In genomic region chr1:941588-942383, GRCh38 we compare ENCODE assay signal across 8 cellular contexts. TPM values are rescaled to one million over a fixed set of nuclear protein-coding genes. Genes with fewer than 3 reads are reported as not detected.
DNase-seq lines count a peak whose midpoint lies in the region; ATAC-seq and TF ChIP-seq lines count a peak whose summit lies in the region.

No MANE protein-coding gene starts in this region.

- peak overlapping the region; percentile 34 for H3K4me3 ChIP-seq in cardiac muscle cell
- peak overlapping the region; percentile 62 for H3K4me3 ChIP-seq in psoas muscle

- no peaks in the 10 kb centered on the region for H3K36me3 ChIP-seq in cardiac muscle cell
- H3K36me3 ChIP-seq in psoas muscle (ENCODE audit: insufficient read depth in 1 of 2, low read depth in 1 of 2), result peaks cover 0 to 22% of the 10 kb centered on the region in 2 donors

- DNase-seq in activated CD4-positive, alpha-beta T cell treated with anti-CD3 and anti-CD28 coated beads, Interleukin-2, amount 10 ng/mL, durations not matched to agents 24 days and 14 days, result peak; percentile 74
- no peak for DNase-seq in activated CD4-positive, alpha-beta T cell treated with anti-CD3 and anti-CD28 coated beads for 4 hours
- DNase-seq in NCI-H2171 (lab: John Stamatoyannopoulos, UW) (peak; percentile 83), cardiac muscle cell (ENCODE audit: low read depth in 1 of 2, low spot score in 1 of 2) (peak; percentile 68 to 95), psoas muscle (peak in 1 of 2 donors; percentile 79), midbrain (lab: John Stamatoyannopoulos, UW) (no peak)
- peak; percentile 40 for DNase-seq in activated naive CD4-positive, alpha-beta T cell treated with anti-CD3 and anti-CD28 coated beads, Interleukin-2, amount 50 U/mL, for 16 hours

- peaks cover 7% of the 10 kb centered on the region for H3K4me1 Mint-ChIP-seq in activated CD4-positive, alpha-beta T cell treated with anti-CD3 and anti-CD28 coated beads, Interleukin-2, amount 10 ng/mL, durations not matched to agents 24 days and 14 days

- ATAC-seq in psoas muscle (peak; percentile 5 to 33 (median 10)), GM18873 (IDR thresholded peaks at IDR 0.05; ENCODE audit: low FRiP score, unreplicated experiment) (no peak)

- no peaks in the 10 kb centered on the region for H3K9me3 Mint-ChIP-seq in activated CD4-positive, alpha-beta T cell treated with anti-CD3 and anti-CD28 coated beads, Interleukin-2, amount 10 ng/mL, durations not matched to agents 24 days and 14 days

- WGBS in psoas muscle, 3 donors, result 0 to 1% (median 1%) methylated on average over 50 to 98 of the region's 98 CpGs

- H3K36me3 Mint-ChIP-seq in activated CD4-positive, alpha-beta T cell treated with anti-CD3 and anti-CD28 coated beads, Interleukin-2, amount 10 ng/mL, durations not matched to agents 24 days and 14 days (ENCODE audit: low read depth), result peaks cover 18% of the 10 kb centered on the region

- H3K9me3 ChIP-seq in cardiac muscle cell (ENCODE audit: low read depth) (no peaks in the 10 kb centered on the region), psoas muscle (no peaks in the 10 kb centered on the region)

- peak overlapping the region; percentile 74 for H3K4me3 Mint-ChIP-seq in activated CD4-positive, alpha-beta T cell treated with anti-CD3 and anti-CD28 coated beads, Interleukin-2, amount 10 ng/mL, durations not matched to agents 24 days and 14 days

- no peak overlapping the region for H3K27ac ChIP-seq in cardiac muscle cell
- H3K27ac ChIP-seq in psoas muscle, result no peak overlapping the region

- H3K4me1 ChIP-seq in cardiac muscle cell (ENCODE audit: low read depth) (peaks cover 18% of the 10 kb centered on the region), psoas muscle (peaks cover 18% of the 10 kb centered on the region)

- intact Hi-C loops in activated CD4-positive, alpha-beta T cell treated with anti-CD3 and anti-CD28 coated beads, Interleukin-2, amount 10 ng/mL, durations not matched to agents 24 days and 14 days (cut with micrococcal nuclease), result loop anchor here (2.0 kb wide), 1 partner anchor 19 kb away; the partner anchor contains the start of gene SAMD11
- intact Hi-C loops in psoas muscle (cut with DNase I), result no loop called here

- no peak overlapping the region for H3K27ac Mint-ChIP-seq in activated CD4-positive, alpha-beta T cell treated with anti-CD3 and anti-CD28 coated beads, Interleukin-2, amount 10 ng/mL, durations not matched to agents 24 days and 14 days

- H3K27me3 ChIP-seq in cardiac muscle cell (peaks cover 25% of the 10 kb centered on the region), psoas muscle (ENCODE audit: insufficient read depth in 3 of 3, low read length in 2 of 3) (peaks cover 0 to 66% (median 28%) of the 10 kb centered on the region in 3 donors)

- TF ChIP-seq CTCF in cardiac muscle cell (IDR thresholded peaks at IDR 0.05; ENCODE audit: low read depth, low read length) (no peak), psoas muscle (IDR thresholded peaks at IDR 0.05) (no peak)

- peaks cover 29% of the 10 kb centered on the region for H3K27me3 Mint-ChIP-seq in activated CD4-positive, alpha-beta T cell treated with anti-CD3 and anti-CD28 coated beads, Interleukin-2, amount 10 ng/mL, durations not matched to agents 24 days and 14 days

RNA-seq across cellular contexts. Expression of gene NOC2L, which starts 17.3 kb away (rescaled TPM):
- total RNA-seq in activated CD4-positive, alpha-beta T cell treated with anti-CD3 and anti-CD28 coated beads, Interleukin-2, amount 10 ng/mL, durations not matched to agents 24 days and 14 days, result 190 and 192 TPM in 2 replicates
- total RNA-seq in cardiac muscle cell (98.2 and 119 TPM in 2 replicates), psoas muscle (10 to 100 TPM; 61.4 to 87.0 (median 82.7) TPM)
- polyA plus RNA-seq in cardiac muscle cell (95.4 and 122 TPM in 2 replicates), psoas muscle (100 to 1,000 TPM in 1 of 3 donors, 10 to 100 TPM in 2; 78.1 to 106 (median 92.7) TPM)

RNA-seq across cellular contexts. Expression of gene SAMD11, which starts 18.1 kb away (rescaled TPM):
- total RNA-seq in activated CD4-positive, alpha-beta T cell treated with anti-CD3 and anti-CD28 coated beads, Interleukin-2, amount 10 ng/mL, durations not matched to agents 24 days and 14 days, result not detected in 2 replicates
- total RNA-seq in cardiac muscle cell (90.7 and 146 TPM in 2 replicates), psoas muscle (1 to 10 TPM in 2 of 4 donors, under 1 TPM in 1, not detected in 1; 0.37 to 6.9 (median 1.5) TPM)
- polyA plus RNA-seq in cardiac muscle cell (32.2 and 63.3 TPM in 2 replicates), psoas muscle (1 to 10 TPM in 1 of 3 donors, under 1 TPM in 2; 0.28 to 1.5 (median 0.58) TPM)

RNA-seq across cellular contexts. Expression of gene KLHL17, which starts 18.6 kb away (rescaled TPM):
- total RNA-seq in activated CD4-positive, alpha-beta T cell treated with anti-CD3 and anti-CD28 coated beads, Interleukin-2, amount 10 ng/mL, durations not matched to agents 24 days and 14 days, result 46.4 and 48.1 TPM in 2 replicates
- 16.2 and 42.9 TPM in 2 replicates for total RNA-seq in cardiac muscle cell
- polyA plus RNA-seq in cardiac muscle cell, result 31.5 and 40.6 TPM in 2 replicates
- total RNA-seq in psoas muscle, result 1 to 10 TPM; 2.1 to 3.8 (median 3.0) TPM
- 1 to 10 TPM; 3.4 to 5.5 (median 4.1) TPM for polyA plus RNA-seq in psoas muscle

RNA-seq across cellular contexts. Expression of gene PLEKHN1, which starts 24.5 kb away (rescaled TPM):
- total RNA-seq in activated CD4-positive, alpha-beta T cell treated with anti-CD3 and anti-CD28 coated beads, Interleukin-2, amount 10 ng/mL, durations not matched to agents 24 days and 14 days, result 1.8 and 2.8 TPM in 2 replicates
- total RNA-seq in cardiac muscle cell, result 0.36 TPM in 1 of 2 replicates, not detected in the other
- polyA plus RNA-seq in cardiac muscle cell, result 0.60 TPM in 2 replicates
- not detected for total RNA-seq in psoas muscle
- under 1 TPM in 1 of 3 donors, not detected in 2; 0.03 TPM for polyA plus RNA-seq in psoas muscle

RNA-seq across cellular contexts. Expression of gene PERM1, which starts 40.1 kb away (rescaled TPM):
- not detected in 2 replicates for total RNA-seq in activated CD4-positive, alpha-beta T cell treated with anti-CD3 and anti-CD28 coated beads, Interleukin-2, amount 10 ng/mL, durations not matched to agents 24 days and 14 days
- total RNA-seq in cardiac muscle cell (0.49 and 1.0 TPM in 2 replicates), psoas muscle (100 to 1,000 TPM in 2 of 4 donors, 10 to 100 TPM in 2; 13.9 to 249 (median 109) TPM)
- polyA plus RNA-seq in cardiac muscle cell (0.71 and 0.77 TPM in 2 replicates), psoas muscle (100 to 1,000 TPM in 1 of 3 donors, 10 to 100 TPM in 2; 38.1 to 239 (median 58.5) TPM)

Comparison
In these comparisons a context has a peak if more than half of its experiments do, and no peak if none do; other contexts are left out.
1. DNase-seq: peak in activated CD4-positive, alpha-beta T cell treated with anti-CD3 and anti-CD28 coated beads, Interleukin-2, amount 10 ng/mL, durations not matched to agents 24 days and 14 days (single experiment), NCI-H2171 (single experiment), activated naive CD4-positive, alpha-beta T cell treated with anti-CD3 and anti-CD28 coated beads, Interleukin-2, amount 50 U/mL, for 16 hours (single experiment) and cardiac muscle cell (2 of 2); none in activated CD4-positive, alpha-beta T cell treated with anti-CD3 and anti-CD28 coated beads for 4 hours (0 of 2) and midbrain (single experiment).
2. RNA of gene SAMD11, which starts 18.1 kb away (total RNA-seq): 90.7 to 146 TPM in cardiac muscle cell; 0.37 to 6.9 TPM in psoas muscle and not detected in activated CD4-positive, alpha-beta T cell treated with anti-CD3 and anti-CD28 coated beads, Interleukin-2, amount 10 ng/mL, durations not matched to agents 24 days and 14 days; every median in the first group is over 10 times any median in the second.